Comparison of ENCODE assay signal across 8 cellular contexts in the genomic region with DNA sequence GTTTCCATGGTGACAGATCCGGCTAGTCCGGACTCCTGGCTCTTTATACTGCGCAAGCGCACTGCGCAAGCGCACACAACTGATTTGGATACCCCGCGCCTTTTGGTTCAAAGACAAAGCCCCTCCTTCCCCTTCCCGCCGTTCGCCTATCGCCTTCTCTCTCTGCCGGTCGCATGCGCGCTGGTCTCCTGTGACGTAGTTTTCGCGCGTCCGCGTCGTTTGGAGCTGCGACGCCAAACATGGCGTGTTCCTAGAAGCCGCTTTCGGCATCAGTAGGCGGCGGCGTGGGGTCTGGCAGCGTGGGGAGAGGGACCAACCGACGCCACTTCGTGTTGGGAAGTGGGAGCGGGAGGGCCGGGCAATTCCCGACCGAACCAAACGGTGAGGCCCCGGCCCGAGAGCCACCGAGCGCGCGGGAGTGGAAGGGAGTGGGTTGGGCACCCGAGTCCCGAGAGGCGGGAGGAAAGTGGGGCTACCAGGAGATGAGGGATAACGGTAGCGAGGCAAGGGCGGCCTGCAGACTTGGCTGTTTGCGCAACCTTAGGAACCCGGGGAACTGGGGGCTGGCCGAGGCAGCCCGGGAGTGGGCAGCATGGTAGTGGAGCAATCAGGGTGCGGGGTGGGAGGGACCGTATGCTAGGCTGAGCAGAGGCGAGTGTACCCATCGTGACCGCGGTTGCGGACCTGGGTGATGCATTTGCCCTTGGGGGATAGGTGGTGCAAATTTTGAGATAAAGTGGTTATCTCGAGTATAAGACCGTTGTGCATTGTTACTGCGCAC. TPM values are rescaled to one million over a fixed set of nuclear protein-coding genes. Genes with fewer than 3 reads are reported as not detected.
DNase-seq lines count a peak whose midpoint lies in the region; ATAC-seq, FAIRE-seq and TF ChIP-seq lines count a peak whose summit lies in the region.

Gene IPO11 (plus strand): TSS at position 215 of the 781 bp plus-strand sequence. CDS start 24,517 bp downstream, outside the sequence.

- no peaks in the 10 kb centered on the region for H4K20me1 ChIP-seq in keratinocyte (ENCODE audit: control insufficient read depth, extremely low read depth, insufficient read depth, low read length)

- H3K4me1 Mint-ChIP-seq in chondrocyte (ENCODE audit: low read depth): peaks cover 21% of the 10 kb centered on the region

- peak within 1 kb of the TSS; percentile 77 to 95 (median 95) for H3K4me3 ChIP-seq in keratinocyte (ENCODE audit: control insufficient read depth in 2 of 3, extremely low read depth in 1 of 3, insufficient read depth in 2 of 3, low read depth in 1 of 3, low read length in 3 of 3)

- H3K27ac Mint-ChIP-seq in chondrocyte (ENCODE audit: unreplicated experiment): peak within 1 kb of the TSS; percentile 95

- H3K27me3 Mint-ChIP-seq in chondrocyte (ENCODE audit: low read depth): no peaks in the 10 kb centered on the region

- H3K4me3 Mint-ChIP-seq in chondrocyte (ENCODE audit: unreplicated experiment): peak within 1 kb of the TSS; percentile 88

- H3K4me2 ChIP-seq in keratinocyte (ENCODE audit: control insufficient read depth, extremely low read depth, insufficient read depth, low read depth, low read length): peak within 1 kb of the TSS; percentile 98

- H3K36me3 ChIP-seq in keratinocyte (ENCODE audit: control insufficient read depth in 2 of 2, extremely low read depth in 1 of 2, insufficient read depth in 2 of 2, low read length in 2 of 2): no peaks in the 10 kb centered on the region

- TF ChIP-seq CTCF in chondrocyte (IDR thresholded peaks at IDR 0.05) (peak; percentile 21), keratinocyte (optimal IDR thresholded peaks at IDR 0.05 in 1 of 3, IDR thresholded peaks at IDR 0.05 in 1 of 3, conservative IDR thresholded peaks at IDR 0.05 in 1 of 3; ENCODE audit: extremely low read depth in 1 of 3, insufficient read depth in 2 of 3, low read length in 3 of 3) (no peak)

- peak; percentile 90 for FAIRE-seq in keratinocyte (lab: Jason Lieb, UNC)

- peak within 1 kb of the TSS; percentile 96 for H3K9ac ChIP-seq in keratinocyte (ENCODE audit: control insufficient read depth, extremely low read depth, insufficient read depth, low read length)

- H3K9me3 ChIP-seq in keratinocyte (ENCODE audit: control insufficient read depth, low read depth, low read length): no peaks in the 10 kb centered on the region

- H3K9me3 Mint-ChIP-seq in chondrocyte (ENCODE audit: low read depth): no peaks in the 10 kb centered on the region

- TF ChIP-seq POLR2A in GM19193 (IDR thresholded peaks at IDR 0.05; ENCODE audit: extremely low read depth, insufficient read depth, insufficient read length): peak; percentile 87

- no peaks in the 10 kb centered on the region for H3K27me3 ChIP-seq in keratinocyte (ENCODE audit: control insufficient read depth, extremely low read depth, insufficient read depth, low read length)

- H3K4me1 ChIP-seq in keratinocyte (ENCODE audit: control insufficient read depth, extremely low read depth, insufficient read depth, low read length): peaks cover 15% of the 10 kb centered on the region

- DNase-seq in AML-193 (lab: John Stamatoyannopoulos, UW) (peak; percentile 98), NCI-H510A treated with DMSO at 0.1 percent for 48 hours (lab: John Stamatoyannopoulos, UW) (peak; percentile 95), chondrocyte (ENCODE audit: low spot score) (peak; percentile 99), keratinocyte (ENCODE audit: low read depth, low spot score) (peak; percentile 91)
- peak; percentile 98 for DNase-seq in activated CD4-positive, alpha-beta T cell treated with anti-CD3 and anti-CD28 coated beads for 24 hours (ENCODE audit: low read depth in 2 of 2)
- peak; percentile 95 to 97 for DNase-seq in stimulated activated CD4-positive, alpha-beta T cell treated with anti-CD3 and anti-CD28 coated beads, Interleukin-15, amount 100 ng/mL, for 1 hour (ENCODE audit: low read depth in 1 of 2, low spot score in 1 of 2)

- H3K27ac ChIP-seq in keratinocyte (ENCODE audit: control insufficient read depth, insufficient read depth, low read length): peak within 1 kb of the TSS; percentile 91

- H3K79me2 ChIP-seq in keratinocyte (ENCODE audit: control insufficient read depth, insufficient read depth, low read length): peaks cover 48% of the 10 kb centered on the region

- no peaks in the 10 kb centered on the region for H3K36me3 Mint-ChIP-seq in chondrocyte (ENCODE audit: low read depth)

- H2AFZ ChIP-seq in keratinocyte (ENCODE audit: control insufficient read depth, low read length): peak within 1 kb of the TSS; percentile 93

- H3K9me1 ChIP-seq in keratinocyte (ENCODE audit: control insufficient read depth, extremely low read depth, insufficient read depth, low read length): no peaks in the 10 kb centered on the region

- dilution Hi-C loops in keratinocyte (cut with MboI; ENCODE audit: extremely low pct_ligation_motif_present, low sequenced_read_pairs): no loop called here

- peak; percentile 98 for ATAC-seq in HG03439 (IDR thresholded peaks at IDR 0.05; ENCODE audit: unreplicated experiment)

RNA-seq across cellular contexts. Expression of gene IPO11, which starts in this region (rescaled TPM):
- 17.2 to 27.5 TPM (median 20.2 TPM) in 3 replicates for total RNA-seq in chondrocyte
- polyA plus RNA-seq in keratinocyte: 28.1 to 34.7 TPM (median 31.4 TPM) in 3 replicates
- polyA plus RNA-seq in keratinocyte (2011; ENCODE audit: low read depth): 20.2 TPM
- 15.0 and 35.1 TPM in 2 replicates for polyA plus RNA-seq in keratinocyte (2011; cell fraction: cytosol; rRNA removed)
- polyA plus RNA-seq in keratinocyte (2011; cell fraction: nucleus; rRNA removed): 26.6 and 28.6 TPM in 2 replicates
- 10.8 and 21.2 TPM in 2 replicates for polyA plus RNA-seq in keratinocyte (2012; ENCODE audit: low replicate concordance)
- polyA minus RNA-seq in keratinocyte: 74.3 to 105 TPM (median 77.2 TPM) in 3 replicates
- 32.0 TPM for polyA minus RNA-seq in keratinocyte (2011; cell fraction: cytosol; rRNA and poly(A)+ RNA removed)
- polyA minus RNA-seq in keratinocyte (2011; cell fraction: nucleus; rRNA and poly(A)+ RNA removed): 30.9 and 96.1 TPM in 2 replicates

Comparison
In these comparisons a context has a peak if more than half of its experiments do, and no peak if none do; other contexts are left out.
1. Peak in every context shown above with its lines: DNase-seq, ATAC-seq, H3K4me3 ChIP-seq and H3K27ac ChIP-seq.